In the genomic region with DNA sequence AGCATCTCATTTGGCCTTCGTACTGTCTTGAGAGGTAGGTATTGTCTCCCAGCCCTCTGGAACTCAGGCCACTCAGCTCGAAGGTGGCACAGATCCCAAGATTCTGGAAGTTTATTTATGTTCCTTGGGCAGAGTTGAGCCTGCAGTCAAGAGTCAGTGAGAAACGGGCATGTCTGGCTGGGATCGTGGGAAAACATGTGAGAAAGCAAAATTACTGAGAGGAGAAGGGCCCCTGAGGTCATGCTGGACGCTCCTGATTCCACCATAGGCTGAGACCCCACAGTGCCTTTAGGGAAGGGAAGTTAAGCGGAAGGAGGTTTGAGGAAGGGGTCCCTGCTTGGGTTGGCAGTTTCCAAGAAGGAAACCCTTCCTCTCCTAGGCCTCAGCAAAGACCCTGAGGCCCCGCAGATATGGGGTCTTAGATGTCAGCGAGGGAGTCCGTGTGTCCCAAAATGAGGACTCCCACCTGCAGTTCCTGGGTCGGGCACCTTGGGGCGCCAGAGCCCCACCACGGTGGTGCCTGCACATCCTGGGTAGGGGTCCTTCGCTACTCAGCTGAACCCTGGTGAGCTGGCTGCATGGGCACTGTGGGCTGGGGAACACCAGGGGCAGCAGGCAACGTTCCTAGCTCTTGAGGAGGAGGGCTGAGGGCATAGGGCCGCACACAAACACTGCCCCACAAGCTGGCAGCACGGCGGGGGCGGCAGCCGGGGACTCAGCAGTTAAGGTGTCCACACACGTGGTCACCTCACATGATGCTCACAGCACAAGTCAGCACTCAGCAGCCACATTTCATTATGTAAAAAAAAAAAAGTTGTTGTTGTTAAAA, we compare ENCODE assay signal across 9 cellular contexts. TPM values are rescaled to one million over a fixed set of nuclear protein-coding genes. Genes with fewer than 3 reads are reported as not detected.
DNase-seq lines count a peak whose midpoint lies in the region; ATAC-seq, FAIRE-seq and TF ChIP-seq lines count a peak whose summit lies in the region.
"Had no signal": no experiment of that assay in that cellular context is flagged by ENCODE, and none has a peak within 500 bp of the region (broad histone marks: within the 10 kb centered on the region; RNA-seq: fewer than 3 reads in every experiment).

No MANE protein-coding gene starts in this region.

- peaks cover 6% of the 10 kb centered on the region; the same call in 1 of the 2 replicates for H3F3A ChIP-seq in MM.1S (ENCODE audit: insufficient read depth, low read length)

- no peaks in the 10 kb centered on the region for H3K27me3 ChIP-seq in MM.1S (replicated peaks; ENCODE audit: insufficient read depth, low read length)
- no peaks in the 10 kb centered on the region for H3K27me3 ChIP-seq in GM12878 (replicated peaks in 1 of 2; ENCODE audit: control insufficient read depth in 2 of 2, insufficient read depth in 2 of 2, low read length in 1 of 2)

- RAD21 ChIA-PET in GM12878 (lab: Charles Lee; ENCODE audit: unreplicated experiment), result interaction anchor here (2.5 to 17.9 kb wide), 4 partner anchors 12 to 178 kb away, joined by 7 to 361 read pairs (median 12); no protein-coding TSS in a partner anchor

- peak; percentile 73 for TF ChIP-seq RAD21 in GM12878 (IDR thresholded peaks at IDR 0.05; ENCODE audit: insufficient read depth, low read depth, low read length)

- no peaks in the 10 kb centered on the region for H3K9me2 ChIP-seq in MM.1S (replicated peaks; ENCODE audit: insufficient read depth, low read length)

- SMC1A ChIA-PET in GM12878 (lab: Charles Lee; ENCODE audit: uncharacterized antibody, unreplicated experiment), result interaction anchor here (0.7 to 22.3 kb wide), 7 partner anchors 48 to 183 kb away, joined by 3 to 411 read pairs (median 4); no protein-coding TSS in a partner anchor

- CTCF ChIA-PET in GM12878 (lab: Yijun Ruan, JAX), result interaction anchor here (0.5 to 16.8 kb wide), 18 partner anchors 9 to 305 kb away, joined by 3 to 502 read pairs (median 4); partner anchors contain the start of genes PMF1, SMG5 and TMEM79

- TF ChIP-seq CTCF in D721Med (IDR thresholded peaks at IDR 0.05; ENCODE audit: insufficient read depth, missing control alignments) (peak; percentile 55), MM.1S (IDR thresholded peaks at IDR 0.05; ENCODE audit: low read length) (peak; percentile 95), GM12878 (IDR thresholded peaks at IDR 0.05 in 2 of 3, conservative IDR thresholded peaks at IDR 0.05 in 1 of 3; ENCODE audit: control insufficient read depth in 2 of 3, extremely low read depth in 1 of 3, insufficient read depth in 1 of 3, low read depth in 3 of 3, low read length in 3 of 3) (peak; percentile 60 to 80 (median 79))

- TF ChIP-seq EP300 in GM12878 (IDR thresholded peaks at IDR 0.05; ENCODE audit: borderline replicate concordance in 1 of 2, control insufficient read depth in 1 of 2, low read depth in 2 of 2, low read length in 2 of 2), result no peak

- FAIRE-seq in D721Med (lab: Jason Lieb, UNC) (no peak), GM12878 (lab: Jason Lieb, UNC) (no peak)

- ATAC-seq in GM12878 (peak; percentile 37), left colon (peak; percentile 25), GM21576 (IDR thresholded peaks at IDR 0.05; ENCODE audit: unreplicated experiment) (no peak)

- BruUV-seq in GM12878 (replicated peaks; lab: Mats Ljungman, UMichigan), result no TSS peak

- WGBS in GM12878 (ENCODE audit: insufficient coverage, insufficient replicate concordance, low lambda C conversion rate, missing lambda C conversion rate), result 67% methylated on average over 20 of the region's 20 CpGs

- POLR2A ChIA-PET in GM12878 (lab: Charles Lee), result interaction anchor here (0.5 to 1.2 kb wide), 2 partner anchors 78 to 88 kb away, joined by 3 to 7 read pairs; no protein-coding TSS in a partner anchor

- intact Hi-C loops in GM12878 (cut with micrococcal nuclease; ENCODE audit: unreplicated experiment), result no loop called here
- intact Hi-C loops in left colon (cut with DNase I, micrococcal nuclease), result no loop called here

- no peaks in the 10 kb centered on the region for H3K36me3 ChIP-seq in MM.1S (replicated peaks; ENCODE audit: insufficient read depth, low read length)
- H3K36me3 ChIP-seq in GM12878 (ENCODE audit: control insufficient read depth in 2 of 2, insufficient read depth in 2 of 2, low read length in 1 of 2), result peaks cover 0 to 22% of the 10 kb centered on the region in 2 experiments; a peak in 2 of 4 replicates

- peak; percentile 70 for DNase-seq in D721Med (ENCODE audit: insufficient read length, low spot score)
- no peak for DNase-seq in MM.1S
- DNase-seq in GM12878 (ENCODE audit: low read depth, low spot score), result no peak
- no peak for DNase-seq in left colon
- peak in 29 of 49 donors; percentile 18 to 68 (median 47) for DNase-seq in substantia nigra (lab: John Stamatoyannopoulos, UW)
- DNase-seq in NCI-H1105 (lab: John Stamatoyannopoulos, UW), result no peak
- DNase-seq in OCI-M2 (lab: John Stamatoyannopoulos, UW; ENCODE audit: unreplicated experiment), result no peak

- in situ Hi-C loops in GM12878 (cut with MboI), result loop anchor here (5.0 kb wide), 1 partner anchor 176 kb away; no protein-coding TSS in a partner anchor

- no peak overlapping the region for H3K4me3 ChIP-seq in MM.1S (ENCODE audit: low read length)
- H3K4me3 ChIP-seq in GM12878, result no peak overlapping the region

- H3K9me3 ChIP-seq in MM.1S (replicated peaks; ENCODE audit: insufficient read depth, low read length) (no peaks in the 10 kb centered on the region), GM12878 (replicated peaks; ENCODE audit: control insufficient read depth, insufficient read depth, low read length) (no peaks in the 10 kb centered on the region)

- H3K27ac ChIP-seq in MM.1S (ENCODE audit: low read length) (no peak overlapping the region), GM12878 (ENCODE audit: control insufficient read depth, insufficient read depth) (no peak overlapping the region), substantia nigra (ENCODE audit: low read depth, low read length, poor library complexity, severe bottlenecking) (peak overlapping the region; percentile 59)

- no peak overlapping the region for H3K4me2 ChIP-seq in MM.1S (ENCODE audit: low read depth, low read length)
- H3K4me2 ChIP-seq in GM12878 (ENCODE audit: control insufficient read depth, insufficient read depth), result no peak overlapping the region

- H3K4me1 ChIP-seq in MM.1S (ENCODE audit: low read length) (peaks cover 4% of the 10 kb centered on the region), GM12878 (ENCODE audit: control insufficient read depth, insufficient read depth, low read length) (peaks cover 3% of the 10 kb centered on the region)

- H2AFZ ChIP-seq in MM.1S (ENCODE audit: low read length) (no peak overlapping the region), GM12878 (ENCODE audit: control insufficient read depth, low read depth, low read length) (no peak overlapping the region)

- H3K79me2 ChIP-seq in MM.1S (ENCODE audit: low read length) (no peaks in the 10 kb centered on the region), GM12878 (ENCODE audit: control insufficient read depth, insufficient read depth, low read length) (no peaks in the 10 kb centered on the region)

- peak; percentile 49 for TF ChIP-seq POLR2A in GM12878 (IDR thresholded peaks at IDR 0.05; ENCODE audit: low read depth, low read length)

- no peak overlapping the region for H3K9ac ChIP-seq in MM.1S (ENCODE audit: low read length)
- H3K9ac ChIP-seq in GM12878 (ENCODE audit: control insufficient read depth, insufficient read depth, low read length), result no peak overlapping the region

- no peaks in the 10 kb centered on the region for H4K20me1 ChIP-seq in MM.1S (ENCODE audit: insufficient read depth, low read length)
- no peaks in the 10 kb centered on the region for H4K20me1 ChIP-seq in GM12878 (ENCODE audit: control insufficient read depth, insufficient read depth)

RNA-seq across cellular contexts. Expression of gene SEMA4A, which starts 12.3 kb away (rescaled TPM):
- 64.1 and 65.1 TPM in 2 replicates for total RNA-seq in GM12878 (2013; cell fraction: nucleolus; rRNA removed)
- 24.4 and 36.5 TPM in 2 replicates for total RNA-seq in GM12878 (2014; rRNA removed)
- 16.5 and 17.2 TPM in 2 replicates for total RNA-seq in GM12878 (2014; rRNA removed; fragmentation: Illumina TruSeq; extraction: Trizol)
- total RNA-seq in GM12878 (2021), result 46.3 and 52.1 TPM in 2 replicates
- 18.2 TPM for polyA plus RNA-seq in GM12878 (2011; ENCODE audit: low read depth)
- polyA plus RNA-seq in GM12878 (2011; rRNA removed), result 10.5 and 20.9 TPM in 2 replicates
- polyA plus RNA-seq in GM12878 (2011; cell fraction: cytosol; rRNA removed), result 24.1 and 29.5 TPM in 2 replicates
- polyA plus RNA-seq in GM12878 (2011; cell fraction: nucleus; rRNA removed), result 35.2 and 36.4 TPM in 2 replicates
- polyA plus RNA-seq in GM12878 (2012), result 25.7 and 38.9 TPM in 2 replicates
- 25.7 and 31.2 TPM in 2 replicates for polyA plus RNA-seq in GM12878 (2014; fragmentation: Illumina TruSeq; extraction: Trizol)
- 1 to 10 TPM; 2.6 to 3.4 TPM for polyA plus RNA-seq in GM12878 (2014; fragmentation: Nextera tagmentation; extraction: Ambion mirVana)
- 34.4 and 38.4 TPM in 2 replicates for polyA plus RNA-seq in GM12878 (2014; rRNA removed)
- 10 to 100 TPM; 60.3 to 64.2 TPM for polyA plus RNA-seq in GM12878 (2016; fragmentation: Nextera tagmentation; extraction: Ambion mirVana)
- polyA minus RNA-seq in GM12878 (2011; rRNA and poly(A)+ RNA removed), result 35.6 and 48.7 TPM in 2 replicates
- 21.6 and 23.9 TPM in 2 replicates for polyA minus RNA-seq in GM12878 (2011; cell fraction: cytosol; rRNA and poly(A)+ RNA removed)
- polyA minus RNA-seq in GM12878 (2011; cell fraction: nucleus; rRNA and poly(A)+ RNA removed), result 25.8 and 43.8 TPM in 2 replicates
- total RNA-seq in left colon, result 1 to 10 TPM; 3.5 to 6.5 TPM

RNA-seq across cellular contexts. Expression of gene LMNA, which starts 26.6 kb away (rescaled TPM):
- 58.3 and 77.1 TPM in 2 replicates for total RNA-seq in GM12878 (2013; cell fraction: nucleolus; rRNA removed)
- total RNA-seq in GM12878 (2014; rRNA removed) (130 and 136 TPM in 2 replicates), GM12878 (2014; rRNA removed; fragmentation: Illumina TruSeq; extraction: Trizol) (31.6 and 35.1 TPM in 2 replicates), GM12878 (2021) (188 and 189 TPM in 2 replicates), left colon (100 to 1,000 TPM; 335 to 478 TPM)
- polyA plus RNA-seq in GM12878 (2011; ENCODE audit: low read depth), result 30.2 TPM
- polyA plus RNA-seq in GM12878 (2011; rRNA removed) (37.3 and 52.9 TPM in 2 replicates), GM12878 (2014; fragmentation: Illumina TruSeq; extraction: Trizol) (9.6 and 30.1 TPM in 2 replicates), GM12878 (2014; fragmentation: Nextera tagmentation; extraction: Ambion mirVana) (1 to 10 TPM in 1 of 2 experiments, under 1 TPM in 1; 0.42 to 6.0 TPM), GM12878 (2014; rRNA removed) (101 and 109 TPM in 2 replicates), GM12878 (2016; fragmentation: Nextera tagmentation; extraction: Ambion mirVana) (100 to 1,000 TPM; 320 to 334 TPM)
- polyA plus RNA-seq in GM12878 (2011; cell fraction: cytosol; rRNA removed), result 76.4 and 82.6 TPM in 2 replicates
- polyA plus RNA-seq in GM12878 (2011; cell fraction: nucleus; rRNA removed), result 164 and 324 TPM in 2 replicates
- polyA plus RNA-seq in GM12878 (2012), result 32.4 and 54.8 TPM in 2 replicates
- polyA minus RNA-seq in GM12878 (2011; rRNA and poly(A)+ RNA removed), result 42.8 and 77.1 TPM in 2 replicates
- 30.6 and 41.6 TPM in 2 replicates for polyA minus RNA-seq in GM12878 (2011; cell fraction: cytosol; rRNA and poly(A)+ RNA removed)
- polyA minus RNA-seq in GM12878 (2011; cell fraction: nucleus; rRNA and poly(A)+ RNA removed), result 32.8 and 46.7 TPM in 2 replicates

RNA-seq across cellular contexts. Expression of gene SLC25A44, which starts 52.8 kb away (rescaled TPM):
- total RNA-seq in GM12878 (2013; cell fraction: nucleolus; rRNA removed), result 29.0 and 32.4 TPM in 2 replicates
- total RNA-seq in GM12878 (2014; rRNA removed), result 22.4 and 25.6 TPM in 2 replicates
- 21.1 TPM in 2 replicates for total RNA-seq in GM12878 (2014; rRNA removed; fragmentation: Illumina TruSeq; extraction: Trizol)
- total RNA-seq in GM12878 (2021), result 28.7 and 37.7 TPM in 2 replicates
- 12.3 TPM for polyA plus RNA-seq in GM12878 (2011; ENCODE audit: low read depth)
- polyA plus RNA-seq in GM12878 (2011; rRNA removed), result 22.2 and 36.3 TPM in 2 replicates
- polyA plus RNA-seq in GM12878 (2011; cell fraction: cytosol; rRNA removed), result 37.9 and 40.4 TPM in 2 replicates
- polyA plus RNA-seq in GM12878 (2011; cell fraction: nucleus; rRNA removed), result 21.2 and 21.6 TPM in 2 replicates
- 12.9 and 17.2 TPM in 2 replicates for polyA plus RNA-seq in GM12878 (2012)
- 36.5 and 43.3 TPM in 2 replicates for polyA plus RNA-seq in GM12878 (2014; fragmentation: Illumina TruSeq; extraction: Trizol)
- polyA plus RNA-seq in GM12878 (2014; fragmentation: Nextera tagmentation; extraction: Ambion mirVana), result 1 to 10 TPM; 7.1 to 9.2 TPM
- 28.3 and 29.9 TPM in 2 replicates for polyA plus RNA-seq in GM12878 (2014; rRNA removed)
- polyA plus RNA-seq in GM12878 (2016; fragmentation: Nextera tagmentation; extraction: Ambion mirVana), result 10 to 100 TPM; 32.5 to 35.8 TPM
- 39.0 and 49.8 TPM in 2 replicates for polyA minus RNA-seq in GM12878 (2011; rRNA and poly(A)+ RNA removed)
- polyA minus RNA-seq in GM12878 (2011; cell fraction: cytosol; rRNA and poly(A)+ RNA removed), result 10.4 and 12.9 TPM in 2 replicates
- polyA minus RNA-seq in GM12878 (2011; cell fraction: nucleus; rRNA and poly(A)+ RNA removed), result 7.4 and 13.0 TPM in 2 replicates
- total RNA-seq in left colon, result 10 to 100 TPM; 21.3 to 30.3 TPM

RNA-seq across cellular contexts. Expression of gene MEX3A, which starts 58.8 kb away (rescaled TPM):
- total RNA-seq in GM12878 (2013; cell fraction: nucleolus; rRNA removed), result 6.4 and 6.6 TPM in 2 replicates
- 1.6 and 2.1 TPM in 2 replicates for total RNA-seq in GM12878 (2014; rRNA removed)
- 1.6 and 1.8 TPM in 2 replicates for total RNA-seq in GM12878 (2014; rRNA removed; fragmentation: Illumina TruSeq; extraction: Trizol)
- 5.1 and 5.9 TPM in 2 replicates for total RNA-seq in GM12878 (2021)
- polyA plus RNA-seq in GM12878 (2011; ENCODE audit: low read depth), result 0.37 TPM
- 2.3 and 2.8 TPM in 2 replicates for polyA plus RNA-seq in GM12878 (2011; rRNA removed)
- 5.1 and 5.8 TPM in 2 replicates for polyA plus RNA-seq in GM12878 (2011; cell fraction: cytosol; rRNA removed)
- polyA plus RNA-seq in GM12878 (2011; cell fraction: nucleus; rRNA removed), result 7.3 and 9.3 TPM in 2 replicates
- polyA plus RNA-seq in GM12878 (2012), result 0.89 and 1.00 TPM in 2 replicates
- polyA plus RNA-seq in GM12878 (2014; fragmentation: Illumina TruSeq; extraction: Trizol), result 3.2 and 4.0 TPM in 2 replicates
- under 1 TPM; 0.11 to 0.27 TPM for polyA plus RNA-seq in GM12878 (2014; fragmentation: Nextera tagmentation; extraction: Ambion mirVana)
- polyA plus RNA-seq in GM12878 (2014; rRNA removed), result 3.2 and 3.3 TPM in 2 replicates
- under 1 TPM; 0.48 to 0.49 TPM for polyA plus RNA-seq in GM12878 (2016; fragmentation: Nextera tagmentation; extraction: Ambion mirVana)
- 3.7 and 6.0 TPM in 2 replicates for polyA minus RNA-seq in GM12878 (2011; rRNA and poly(A)+ RNA removed)
- polyA minus RNA-seq in GM12878 (2011; cell fraction: cytosol; rRNA and poly(A)+ RNA removed), result 4.8 and 6.2 TPM in 2 replicates
- 3.5 and 5.5 TPM in 2 replicates for polyA minus RNA-seq in GM12878 (2011; cell fraction: nucleus; rRNA and poly(A)+ RNA removed)
- total RNA-seq in left colon, result 1 to 10 TPM in 1 of 2 donors, under 1 TPM in 1; 0.78 to 1.1 TPM
- total RNA-seq: mononuclear cell had no signal

Comparison
In these comparisons a context has a peak if more than half of its experiments do, and no peak if none do; other contexts are left out.
1. DNase-seq: peak in D721Med (single experiment) and substantia nigra (29 of 49); none in MM.1S (single experiment), GM12878 (single experiment), left colon (0 of 2), NCI-H1105 (single experiment) and OCI-M2 (single experiment).
2. Peak in every context shown above with its lines, with median percentiles within 50 percentile points of each other: CTCF ChIP-seq.